Comparison of ENCODE assay signal across 9 cellular contexts in the genomic region with DNA sequence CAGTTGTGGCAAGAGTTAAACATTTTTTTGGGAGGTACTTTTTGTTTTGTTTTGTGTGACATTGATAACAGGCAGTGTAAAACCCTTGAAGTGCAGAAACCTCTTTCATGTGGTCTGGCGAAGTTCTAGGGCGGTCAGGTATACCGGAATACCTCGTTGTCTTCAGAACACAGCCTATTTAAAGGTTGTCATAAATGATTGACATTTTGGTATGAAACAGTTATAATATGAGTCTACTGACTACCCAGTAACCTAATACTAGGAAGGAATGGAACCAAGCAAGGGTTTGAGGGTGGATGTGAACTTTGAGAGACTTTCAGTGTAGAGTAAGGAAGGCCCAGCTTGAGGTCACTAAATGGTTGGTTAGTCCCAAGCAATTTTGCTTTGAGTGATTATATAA. TPM values are rescaled to one million over a fixed set of nuclear protein-coding genes. Genes with fewer than 3 reads are reported as not detected.
A peak's percentile ranks its signal among the peaks of the same experiment; 100 is the strongest.
DNase-seq lines count a peak whose midpoint lies in the region; TF ChIP-seq lines count a peak whose summit lies in the region.
"Had no signal": no experiment of that assay in that cellular context is flagged by ENCODE, and none has a peak within 500 bp of the region (broad histone marks: within the 10 kb centered on the region; RNA-seq: fewer than 3 reads in every experiment).

No MANE protein-coding gene starts in this region.

- peaks cover 38% of the 10 kb centered on the region for H3K4me1 Mint-ChIP-seq in T-helper 1 cell treated with Interleukin-12 subunit alpha and Interleukin-12 subunit beta and Interleukin-4 antibody, amounts not matched to agents 30 μg/mL and 1 μg/mL, for 36 hours (ENCODE audit: low read depth)

- H3K27ac ChIP-seq in urinary bladder (ENCODE audit: low read depth) (peak overlapping the region; percentile 10), WERI-Rb-1 (no peak overlapping the region)
- H3K27ac ChIP-seq: pancreas had no signal

- H3K36me3 Mint-ChIP-seq in T-helper 1 cell treated with Interleukin-12 subunit alpha and Interleukin-12 subunit beta and Interleukin-4 antibody, amounts not matched to agents 30 μg/mL and 1 μg/mL, for 36 hours (ENCODE audit: low read depth): peaks cover 25% of the 10 kb centered on the region

- H3K27me3 ChIP-seq in WERI-Rb-1 (ENCODE audit: insufficient read depth, low read depth, severe bottlenecking): no peaks in the 10 kb centered on the region
- H3K27me3 ChIP-seq: pancreas had no signal

- H3K27me3 Mint-ChIP-seq in T-helper 1 cell treated with Interleukin-12 subunit alpha and Interleukin-12 subunit beta and Interleukin-4 antibody, amounts not matched to agents 30 μg/mL and 1 μg/mL, for 36 hours (ENCODE audit: low read depth): no peaks in the 10 kb centered on the region

- TF ChIP-seq CTCF in WERI-Rb-1 (IDR thresholded peaks at IDR 0.05; ENCODE audit: low read depth, low read length): no peak

- peak; percentile 10 to 47 for DNase-seq in activated CD8-positive, alpha-beta memory T cell treated with anti-CD3 and anti-CD28 coated beads for 4 hours (ENCODE audit: low read depth in 2 of 2)
- DNase-seq in activated CD8-positive, alpha-beta memory T cell treated with anti-CD3 and anti-CD28 coated beads for 24 hours: no peak
- peak; percentile 88 for DNase-seq in central memory CD4-positive, alpha-beta T cell
- DNase-seq in WERI-Rb-1: no peak
- no peak for DNase-seq in amniotic stem cell (lab: John Stamatoyannopoulos, UW)
- DNase-seq in germinal center (ENCODE audit: low spot score): no peak
- DNase-seq: pancreas had no signal

- H3K36me3 ChIP-seq in urinary bladder (ENCODE audit: insufficient read depth) (no peaks in the 10 kb centered on the region), WERI-Rb-1 (0 out of 2 replicates have a peak, but pooled peaks cover 1% of the 10 kb centered on the region)

- H3K9me3 Mint-ChIP-seq in T-helper 1 cell treated with Interleukin-12 subunit alpha and Interleukin-12 subunit beta and Interleukin-4 antibody, amounts not matched to agents 30 μg/mL and 1 μg/mL, for 36 hours: no peaks in the 10 kb centered on the region

- H3K27ac Mint-ChIP-seq in T-helper 1 cell treated with Interleukin-12 subunit alpha and Interleukin-12 subunit beta and Interleukin-4 antibody, amounts not matched to agents 30 μg/mL and 1 μg/mL, for 36 hours: peak overlapping the region; percentile 90

- H3K9me3 ChIP-seq in WERI-Rb-1 (ENCODE audit: severe bottlenecking): no peaks in the 10 kb centered on the region
- H3K9me3 ChIP-seq: pancreas had no signal

- H3K4me3 Mint-ChIP-seq in T-helper 1 cell treated with Interleukin-12 subunit alpha and Interleukin-12 subunit beta and Interleukin-4 antibody, amounts not matched to agents 30 μg/mL and 1 μg/mL, for 36 hours: peak overlapping the region; percentile 75

- H3K4me1 ChIP-seq in urinary bladder (ENCODE audit: insufficient read depth): no peaks in the 10 kb centered on the region

- H3K4me3 ChIP-seq in urinary bladder (ENCODE audit: low read depth, low read length) (no peak overlapping the region), WERI-Rb-1 (ENCODE audit: low read depth, low read length) (no peak overlapping the region)
- H3K4me3 ChIP-seq: pancreas had no signal

- WGBS in urinary bladder: 91% methylated on average over 4 of the region's 4 CpGs

RNA-seq across cellular contexts. Expression of a gene that starts 40.5 kb away (rescaled TPM):
- 33.1 TPM for total RNA-seq in urinary bladder
- polyA plus RNA-seq in urinary bladder: 6.6 TPM

RNA-seq across cellular contexts. Expression of a gene that starts 57.8 kb away (rescaled TPM):
- 104 TPM for total RNA-seq in urinary bladder
- 54.0 TPM for polyA plus RNA-seq in urinary bladder

Comparison
In these comparisons a context has a peak if more than half of its experiments do, and no peak if none do; other contexts are left out.
1. DNase-seq: peak in activated CD8-positive, alpha-beta memory T cell treated with anti-CD3 and anti-CD28 coated beads for 4 hours (2 of 2) and central memory CD4-positive, alpha-beta T cell (single experiment); none in activated CD8-positive, alpha-beta memory T cell treated with anti-CD3 and anti-CD28 coated beads for 24 hours (single experiment), WERI-Rb-1 (single experiment), amniotic stem cell (single experiment) and germinal center (single experiment).